In the genomic region with DNA sequence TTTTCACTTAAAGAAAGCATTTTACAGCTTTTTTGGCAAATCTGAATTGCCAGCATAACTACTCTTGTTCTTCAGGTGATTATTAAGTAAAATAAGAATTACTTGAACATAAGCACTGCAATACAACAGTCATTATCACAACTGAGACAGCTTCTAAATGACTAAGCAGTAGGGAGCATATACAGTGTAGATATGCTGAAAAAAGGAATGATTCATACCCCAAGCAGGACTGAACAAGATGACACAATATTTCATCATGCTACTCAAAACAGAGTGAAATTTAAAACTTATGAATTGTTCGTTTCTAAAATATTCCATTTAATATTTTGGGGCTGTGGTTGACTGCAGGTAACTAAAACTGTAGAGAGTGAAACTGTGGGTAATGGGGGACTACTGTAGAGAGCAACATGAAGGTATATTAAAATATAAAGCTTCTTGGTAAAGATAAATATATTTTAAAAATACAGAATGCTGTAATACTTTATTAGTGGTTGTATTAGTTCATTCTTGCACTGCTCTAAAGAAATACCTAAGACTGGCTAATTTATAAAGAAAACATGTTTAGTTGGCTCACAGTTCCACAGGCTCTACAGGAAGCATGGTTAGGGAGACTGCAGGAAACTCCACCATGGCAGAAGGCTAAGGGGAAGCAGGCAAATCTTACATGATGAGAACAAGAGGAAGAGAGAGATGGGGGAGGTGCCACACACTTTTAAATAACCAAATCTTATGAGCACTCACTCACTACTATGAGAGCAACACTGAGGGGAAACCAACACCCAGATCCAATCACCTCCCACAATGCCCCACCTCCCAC, we compare ENCODE assay signal across 12 cellular contexts.
DNase-seq lines count a peak whose midpoint lies in the region; ATAC-seq, FAIRE-seq and TF ChIP-seq lines count a peak whose summit lies in the region.
"Had no signal": no experiment of that assay in that cellular context is flagged by ENCODE, and none has a peak within 500 bp of the region (broad histone marks: within the 10 kb centered on the region; RNA-seq: fewer than 3 reads in every experiment).

No MANE protein-coding gene starts in this region.

- no peak for TF ChIP-seq RAD21 in SK-N-SH (IDR thresholded peaks at IDR 0.05; ENCODE audit: low read length)

- peaks cover 45% of the 10 kb centered on the region for H3K9me3 Mint-ChIP-seq in nephron

- H3K4me1 Mint-ChIP-seq in nephron = no peaks in the 10 kb centered on the region

- CTCF ChIA-PET in SK-N-SH (lab: Yijun Ruan, JAX) = no interaction called here

- H3K4me2 ChIP-seq in SK-N-SH = no peak overlapping the region; the same call in 1 of the 2 replicates

- peaks cover 25% of the 10 kb centered on the region for H3F3A ChIP-seq in SK-N-SH (replicated peaks; ENCODE audit: insufficient read depth)

- peaks cover 4% of the 10 kb centered on the region for H3K36me3 Mint-ChIP-seq in nephron (ENCODE audit: low read depth)

- H3K36me3 ChIP-seq in SK-N-SH (replicated peaks in 1 of 2; ENCODE audit: control insufficient read depth in 1 of 2, insufficient read depth in 2 of 2, low read length in 1 of 2) = peaks cover 0 to 3% of the 10 kb centered on the region in 2 experiments
- no peaks in the 10 kb centered on the region for H3K36me3 ChIP-seq in H7 (replicated peaks; ENCODE audit: control insufficient read depth, insufficient read depth, low read length)

- no peak overlapping the region for H3K4me3 Mint-ChIP-seq in nephron
- H3K4me3 Mint-ChIP-seq: memory B cell had no signal

- peaks cover 4% of the 10 kb centered on the region; the same call in 1 of the 2 replicates for H3K9me2 ChIP-seq in SK-N-SH

- peaks cover 12% of the 10 kb centered on the region; the same call in 1 of the 2 replicates for H3K9me3 ChIP-seq in SK-N-SH

- FAIRE-seq in HTR-8/SVneo (lab: Jason Lieb, UNC) = no peak
- FAIRE-seq: TTC549 had no signal

- ATAC-seq in GM18858 (IDR thresholded peaks at IDR 0.05; ENCODE audit: unreplicated experiment) (peak; percentile 52), HG03039 (IDR thresholded peaks at IDR 0.05; ENCODE audit: unreplicated experiment) (peak; percentile 67)

- POLR2A ChIA-PET in SK-N-SH (lab: Yijun Ruan, JAX) = no interaction called here

- H3K27ac ChIP-seq in SK-N-SH (ENCODE audit: low read depth in 2 of 2, low read length in 1 of 2) = peak overlapping the region in 1 of 2 experiments; percentile 93; a peak in 2 of 4 replicates

- no peak for TF ChIP-seq CTCF in SK-N-SH (IDR thresholded peaks at IDR 0.05)
- no peak for TF ChIP-seq CTCF in nephron (IDR thresholded peaks at IDR 0.05; ENCODE audit: unreplicated experiment in 3 of 3)

- DNase-seq in SK-N-SH = no peak
- no peak for DNase-seq in cerebellum (ENCODE audit: low spot score)
- DNase-seq in H7 = no peak
- DNase-seq in HTR-8/SVneo (ENCODE audit: insufficient read length, low spot score) = no peak
- DNase-seq in medulla oblongata (ENCODE audit: extremely low spot score) = no peak
- DNase-seq: cerebellar nuclear complex, NCI-H1436 had no signal

- peak in 1 of 2 experiments; percentile 58; a peak in 1 of 4 replicates for TF ChIP-seq EP300 in SK-N-SH (IDR thresholded peaks at IDR 0.05; ENCODE audit: borderline replicate concordance in 1 of 2, low read depth in 1 of 2, low read length in 1 of 2)

- 2% methylated on average over 1 of the region's 1 CpG for WGBS in SK-N-SH (ENCODE audit: low lambda C conversion rate)

- no peaks in the 10 kb centered on the region for H3K4me1 ChIP-seq in SK-N-SH (ENCODE audit: control insufficient read depth in 1 of 2, insufficient read depth in 2 of 2, low read depth in 1 of 2, low read length in 1 of 2)

- no peaks in the 10 kb centered on the region for H3K27me3 Mint-ChIP-seq in nephron (ENCODE audit: low read depth)
- H3K27me3 Mint-ChIP-seq: memory B cell had no signal

- peak overlapping the region in 2 of 3 experiments; percentile 14 to 75 for H3K27ac Mint-ChIP-seq in nephron
- H3K27ac Mint-ChIP-seq: memory B cell had no signal

- H3K27me3 ChIP-seq in SK-N-SH (ENCODE audit: insufficient read depth) (no peaks in the 10 kb centered on the region), H7 (ENCODE audit: control insufficient read depth, insufficient read depth, low read length) (no peaks in the 10 kb centered on the region)

- H4K20me1 ChIP-seq in SK-N-SH (ENCODE audit: insufficient read depth) = no peaks in the 10 kb centered on the region

- H3K4me3 ChIP-seq in SK-N-SH (ENCODE audit: low read depth in 2 of 2, low read length in 1 of 2) (no peak overlapping the region), H7 (ENCODE audit: insufficient read depth, low read depth, low read length) (no peak overlapping the region)

- no peaks in the 10 kb centered on the region for H3K79me2 ChIP-seq in SK-N-SH (ENCODE audit: insufficient read depth)

- peak overlapping the region; percentile 62 for H2AFZ ChIP-seq in SK-N-SH (ENCODE audit: low read depth)

- H3K9ac ChIP-seq in SK-N-SH = peak overlapping the region; percentile 42; the same call in 1 of the 2 replicates

TF ChIP-seq in SK-N-SH, 30 proteins besides CTCF, POLR2A, EP300 and RAD21 (continues in another document):
- TF ChIP-seq GATA2 (CRISPR knock-in tag; IDR thresholded peaks at IDR 0.05) (no peak), GABPA (IDR thresholded peaks at IDR 0.05; ENCODE audit: low read depth) (no peak), NFIC (IDR thresholded peaks at IDR 0.05; ENCODE audit: borderline replicate concordance) (0 out of 2 replicates have a peak, but pooled peaks have one; percentile 6), RXRA (IDR thresholded peaks at IDR 0.05; ENCODE audit: borderline replicate concordance, low read depth) (no peak), MXI1 (IDR thresholded peaks at IDR 0.05; ENCODE audit: low read depth, low read length) (no peak), JUND (IDR thresholded peaks at IDR 0.05) (peak; percentile 57), TAF1 (IDR thresholded peaks at IDR 0.05; ENCODE audit: borderline replicate concordance, low read depth, low read length) (no peak), SIN3A (IDR thresholded peaks at IDR 0.05; ENCODE audit: borderline replicate concordance, low read depth, low read length) (no peak), RFX5 (IDR thresholded peaks at IDR 0.05; ENCODE audit: low read length) (no peak), YY1 (IDR thresholded peaks at IDR 0.05; ENCODE audit: low read depth) (no peak), FOXJ3 (CRISPR knock-in tag; IDR thresholded peaks at IDR 0.05) (no peak), FOSL2 (IDR thresholded peaks at IDR 0.05; ENCODE audit: borderline replicate concordance, low read depth) (peak; percentile 84), NRF1 (IDR thresholded peaks at IDR 0.05; ENCODE audit: low read depth, low read length) (no peak), TEAD4 (IDR thresholded peaks at IDR 0.05; ENCODE audit: borderline replicate concordance, insufficient read depth) (no peak), CHD2 (IDR thresholded peaks at IDR 0.05; ENCODE audit: low read length, partially characterized antibody) (no peak), RCOR1 (IDR thresholded peaks at IDR 0.05; ENCODE audit: low read length) (no peak), SMC3 (IDR thresholded peaks at IDR 0.05; ENCODE audit: low read depth, low read length) (no peak)
- TF ChIP-seq, protein P1, sequence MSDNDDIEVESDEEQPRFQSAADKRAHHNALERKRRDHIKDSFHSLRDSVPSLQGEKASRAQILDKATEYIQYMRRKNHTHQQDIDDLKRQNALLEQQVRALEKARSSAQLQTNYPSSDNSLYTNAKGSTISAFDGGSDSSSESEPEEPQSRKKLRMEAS (IDR thresholded peaks at IDR 0.05; ENCODE audit: low read depth) = no peak
- TF ChIP-seq, protein P2, sequence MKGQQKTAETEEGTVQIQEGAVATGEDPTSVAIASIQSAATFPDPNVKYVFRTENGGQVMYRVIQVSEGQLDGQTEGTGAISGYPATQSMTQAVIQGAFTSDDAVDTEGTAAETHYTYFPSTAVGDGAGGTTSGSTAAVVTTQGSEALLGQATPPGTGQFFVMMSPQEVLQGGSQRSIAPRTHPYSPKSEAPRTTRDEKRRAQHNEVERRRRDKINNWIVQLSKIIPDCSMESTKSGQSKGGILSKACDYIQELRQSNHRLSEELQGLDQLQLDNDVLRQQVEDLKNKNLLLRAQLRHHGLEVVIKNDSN (IDR thresholded peaks at IDR 0.05; ENCODE audit: borderline replicate concordance, low read depth) = no peak
- TF ChIP-seq, protein P3, sequence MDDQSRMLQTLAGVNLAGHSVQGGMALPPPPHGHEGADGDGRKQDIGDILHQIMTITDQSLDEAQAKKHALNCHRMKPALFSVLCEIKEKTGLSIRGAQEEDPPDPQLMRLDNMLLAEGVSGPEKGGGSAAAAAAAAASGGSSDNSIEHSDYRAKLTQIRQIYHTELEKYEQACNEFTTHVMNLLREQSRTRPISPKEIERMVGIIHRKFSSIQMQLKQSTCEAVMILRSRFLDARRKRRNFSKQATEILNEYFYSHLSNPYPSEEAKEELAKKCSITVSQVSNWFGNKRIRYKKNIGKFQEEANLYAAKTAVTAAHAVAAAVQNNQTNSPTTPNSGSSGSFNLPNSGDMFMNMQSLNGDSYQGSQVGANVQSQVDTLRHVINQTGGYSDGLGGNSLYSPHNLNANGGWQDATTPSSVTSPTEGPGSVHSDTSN (IDR thresholded peaks at IDR 0.05) = peak; percentile 59; the same call in 1 of the 2 replicates
